ENCODE assay signal across 33 cellular contexts in the genomic region with DNA sequence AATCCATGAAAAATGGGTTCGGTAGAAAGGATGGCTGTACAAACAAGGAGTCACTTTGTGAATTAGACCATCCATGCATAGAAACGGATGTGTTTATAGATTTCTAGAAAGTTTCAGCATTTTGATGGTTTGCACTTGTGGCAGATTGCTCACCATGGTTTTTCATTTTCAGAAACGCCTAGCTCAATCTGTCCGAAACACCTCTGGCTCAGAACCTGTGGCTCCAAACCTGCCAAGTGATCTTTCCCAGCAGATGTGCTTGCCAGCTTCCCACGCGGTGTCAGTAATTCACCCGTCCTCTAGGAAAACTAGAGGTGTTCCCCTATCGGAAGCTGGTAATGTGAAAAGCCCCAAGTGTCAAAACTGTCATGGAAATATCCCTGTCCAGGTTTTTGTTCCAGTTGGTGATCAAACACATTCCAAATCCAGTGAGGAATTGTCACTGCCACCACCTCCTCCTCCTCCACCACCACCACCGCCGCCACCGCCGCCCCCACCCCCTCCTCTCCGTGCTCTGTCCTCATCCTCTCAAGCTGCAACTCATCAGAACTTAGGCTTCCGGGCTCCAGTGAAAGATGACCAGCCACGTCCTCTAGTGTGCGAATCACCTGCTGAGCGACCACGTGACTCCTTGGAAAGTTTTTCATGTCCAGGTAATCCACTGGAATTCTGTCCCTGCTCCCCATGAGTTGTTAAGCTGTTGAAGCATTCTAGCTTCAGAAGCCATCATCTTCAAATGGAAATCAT. TPM values are rescaled to one million over a fixed set of nuclear protein-coding genes. Genes with fewer than 3 reads are reported as not detected.
DNase-seq lines count a peak whose midpoint lies in the region; ATAC-seq, FAIRE-seq and TF ChIP-seq lines count a peak whose summit lies in the region.
"Had no signal": no experiment of that assay in that cellular context is flagged by ENCODE, and none has a peak within 500 bp of the region (broad histone marks: within the 10 kb centered on the region; RNA-seq: fewer than 3 reads in every experiment).

No MANE protein-coding gene starts in this region.

- intact Hi-C loops in right lobe of liver (cut with DNase I) = no loop called here
- intact Hi-C loops in HepG2 (cut with micrococcal nuclease; ENCODE audit: unreplicated experiment) = no loop called here
- intact Hi-C loops in GM12878 (cut with micrococcal nuclease; ENCODE audit: unreplicated experiment) = loop anchor here (5.0 to 10.0 kb wide), 2 partner anchors 157 to 296 kb away; partner anchors contain the start of gene RAMAC
- intact Hi-C loops in psoas muscle (cut with DNase I) = no loop called here

- H3K9me3 ChIP-seq in right lobe of liver (no peaks in the 10 kb centered on the region), HepG2 (ENCODE audit: low read length) (no peaks in the 10 kb centered on the region), GM12878 (replicated peaks; ENCODE audit: control insufficient read depth, insufficient read depth, low read length) (no peaks in the 10 kb centered on the region), psoas muscle (no peaks in the 10 kb centered on the region)
- H3K9me3 ChIP-seq: colonic mucosa, SK-N-SH, transverse colon had no signal

- H3K4me2 ChIP-seq in HepG2 (ENCODE audit: low read depth, low read length) (no peak overlapping the region), GM12878 (ENCODE audit: control insufficient read depth, insufficient read depth) (no peak overlapping the region)
- H3K4me2 ChIP-seq: SK-N-SH had no signal

- RAD21 ChIA-PET in GM12878 (lab: Charles Lee; ENCODE audit: unreplicated experiment) = no interaction called here

- BruUV-seq in HepG2 (replicated peaks; lab: Mats Ljungman, UMichigan) (no TSS peak), GM12878 (replicated peaks; lab: Mats Ljungman, UMichigan) (no TSS peak)

- H3K4me3 ChIP-seq in right lobe of liver (no peak overlapping the region), HepG2 (replicated peaks in 1 of 3; ENCODE audit: insufficient read depth in 1 of 3, low read depth in 2 of 3, low read length in 3 of 3) (no peak overlapping the region), GM12878 (no peak overlapping the region), psoas muscle (no peak overlapping the region)
- H3K4me3 ChIP-seq: cardiac muscle cell, colonic mucosa, K562, transverse colon had no signal

- H2AFZ ChIP-seq in HepG2 (ENCODE audit: low read length) (no peak overlapping the region), GM12878 (ENCODE audit: control insufficient read depth, low read depth, low read length) (no peak overlapping the region)

- H3K27ac ChIP-seq in right lobe of liver (no peak overlapping the region), HepG2 (ENCODE audit: extremely low read length, insufficient read depth, low read length) (no peak overlapping the region), GM12878 (ENCODE audit: control insufficient read depth, insufficient read depth) (no peak overlapping the region), psoas muscle (no peak overlapping the region)
- H3K27ac ChIP-seq: cardiac muscle cell, colonic mucosa, transverse colon had no signal

- WGBS in right lobe of liver (ENCODE audit: insufficient coverage, low coverage, low lambda C conversion rate, missing lambda C conversion rate) = 68% methylated on average over 16 of the region's 18 CpGs
- 97% methylated on average over 18 of the region's 18 CpGs for WGBS in HepG2 (ENCODE audit: low lambda C conversion rate)
- 47% methylated on average over 14 of the region's 18 CpGs for WGBS in GM12878 (ENCODE audit: insufficient coverage, insufficient replicate concordance, low lambda C conversion rate, missing lambda C conversion rate)
- WGBS in psoas muscle, 3 donors = 60 to 77% (median 66%) methylated on average over 18 of the region's 18 CpGs

- peak; percentile 32 to 47 (median 44) for ATAC-seq in right lobe of liver
- ATAC-seq in HepG2 = no peak
- no peak for ATAC-seq in GM12878
- peak in 3 of 4 donors; percentile 22 to 53 (median 50) for ATAC-seq in psoas muscle
- no peak for ATAC-seq in HG02970 (IDR thresholded peaks at IDR 0.05; ENCODE audit: low FRiP score, unreplicated experiment)
- no peak for ATAC-seq in HG03196 (IDR thresholded peaks at IDR 0.05; ENCODE audit: unreplicated experiment)
- ATAC-seq: activated CD4-positive, alpha-beta T cell treated with anti-CD3 and anti-CD28 coated beads for 36 hours; K562 had no signal

- in situ Hi-C loops in HepG2 (cut with HindIII; ENCODE audit: extremely low pct_ligation_motif_present, low pct_unique_long_range_greater_than_20kb) = no loop called here
- in situ Hi-C loops in GM12878 (cut with MboI) = loop anchor here (10.0 kb wide), 2 partner anchors 286 to 1536 kb away; partner anchors contain the start of gene RPS17

- peak in 2 of 3 donors; percentile 50 to 76 for DNase-seq in right lobe of liver
- no peak for DNase-seq in HepG2 (ENCODE audit: low spot score)
- DNase-seq in GM12878 (ENCODE audit: low read depth, low spot score) = no peak
- no peak for DNase-seq in psoas muscle
- no peak for DNase-seq in AG08396 (ENCODE audit: low spot score)
- DNase-seq: activated CD4-positive, alpha-beta T cell treated with anti-CD3 and anti-CD28 coated beads for 36 hours; activated effector memory CD4-positive, alpha-beta T cell treated with Interleukin-2 at 50 U/mL for 16 hours; aorta; CD8-positive, alpha-beta memory T cell; colonic mucosa; DMS 273 treated with DMSO at 0.1 percent for 48 hours; effector CD4-positive, alpha-beta T cell; erythroblast; glutamatergic neuron; H9; NCI-H1048; NCI-H446; NCI-H748 treated with DMSO at 0.1 percent for 48 hours; SK-N-SH; stimulated activated CD4-positive, alpha-beta T cell treated with anti-CD3 and anti-CD28 coated beads, Interleukin-4, amount 100 ng/mL, for 1 hour; transverse colon had no signal

- CTCF ChIA-PET in HepG2 (lab: Yijun Ruan, JAX; ENCODE audit: low intra/inter-chr PET ratio, low total read pairs) (no interaction called here), GM12878 (lab: Yijun Ruan, JAX) (interaction anchor here (0.7 to 2.1 kb wide), 4 partner anchors 18 to 181 kb away, joined by 3 to 10 read pairs (median 6); partner anchors contain the start of gene C15orf40)

- TF ChIP-seq RAD21 in HepG2 (CRISPR knock-in tag; IDR thresholded peaks at IDR 0.05) (no peak), Ishikawa (IDR thresholded peaks at IDR 0.05; ENCODE audit: low read depth) (no peak), GM12878 (IDR thresholded peaks at IDR 0.05; ENCODE audit: insufficient read depth, low read depth, low read length) (no peak)

- TF ChIP-seq EP300 in HepG2 (IDR thresholded peaks at IDR 0.05; ENCODE audit: low read depth in 2 of 2, low read length in 2 of 2) (no peak), HepG2 (CRISPR knock-in tag; IDR thresholded peaks at IDR 0.05; ENCODE audit: borderline replicate concordance) (no peak), Ishikawa (IDR thresholded peaks at IDR 0.05; ENCODE audit: borderline replicate concordance) (no peak), GM12878 (IDR thresholded peaks at IDR 0.05; ENCODE audit: borderline replicate concordance in 1 of 2, control insufficient read depth in 1 of 2, low read depth in 2 of 2, low read length in 2 of 2) (no peak)

- TF ChIP-seq POLR2A in right lobe of liver (IDR thresholded peaks at IDR 0.05) (no peak), HepG2 (IDR thresholded peaks at IDR 0.05; ENCODE audit: insufficient read depth in 1 of 2, low read depth in 2 of 2, low read length in 2 of 2) (no peak), GM12878 (IDR thresholded peaks at IDR 0.05; ENCODE audit: low read depth, low read length) (no peak)

- peaks cover 14 to 87% (median 25%) of the 10 kb centered on the region in 4 donors for H3K36me3 ChIP-seq in right lobe of liver
- H3K36me3 ChIP-seq in HepG2 (replicated peaks in 1 of 2; ENCODE audit: control insufficient read depth in 1 of 2, insufficient read depth in 2 of 2, low read length in 2 of 2) = peaks cover 17 to 79% of the 10 kb centered on the region in 2 experiments
- H3K36me3 ChIP-seq in GM12878 (ENCODE audit: control insufficient read depth in 2 of 2, insufficient read depth in 2 of 2, low read length in 1 of 2) = peaks cover 24 to 37% of the 10 kb centered on the region in 2 experiments
- peaks cover 16 to 99% of the 10 kb centered on the region in 2 donors for H3K36me3 ChIP-seq in psoas muscle (ENCODE audit: insufficient read depth in 1 of 2, low read depth in 1 of 2)

- SMC1A ChIA-PET in GM12878 (lab: Charles Lee; ENCODE audit: uncharacterized antibody, unreplicated experiment) = interaction anchor here (0.8 to 2.9 kb wide), 5 partner anchors 17 to 34 kb away, joined by 3 to 15 read pairs (median 3); no protein-coding TSS in a partner anchor

- H4K20me1 ChIP-seq in HepG2 (ENCODE audit: insufficient read depth, low read length) (no peaks in the 10 kb centered on the region), GM12878 (ENCODE audit: control insufficient read depth, insufficient read depth) (peaks cover 6% of the 10 kb centered on the region; the same call in 1 of the 2 replicates)

- no peaks in the 10 kb centered on the region for H3K27me3 ChIP-seq in right lobe of liver
- H3K27me3 ChIP-seq in HepG2 (ENCODE audit: control insufficient read depth in 1 of 2, insufficient read depth in 2 of 2, low read length in 2 of 2) = no peaks in the 10 kb centered on the region
- H3K27me3 ChIP-seq in GM12878 (replicated peaks in 1 of 2; ENCODE audit: control insufficient read depth in 2 of 2, insufficient read depth in 2 of 2, low read length in 1 of 2) = no peaks in the 10 kb centered on the region
- no peaks in the 10 kb centered on the region for H3K27me3 ChIP-seq in psoas muscle (ENCODE audit: insufficient read depth in 3 of 3, low read length in 2 of 3)
- H3K27me3 ChIP-seq: cardiac muscle cell, colonic mucosa, transverse colon had no signal

- POLR2A ChIA-PET in HepG2 (lab: Yijun Ruan, JAX) = no interaction called here
- POLR2A ChIA-PET in GM12878 (lab: Charles Lee) = no interaction called here

- H3K4me1 ChIP-seq in right lobe of liver = peaks cover 0 to 42% (median 26%) of the 10 kb centered on the region in 4 donors
- H3K4me1 ChIP-seq in HepG2 (ENCODE audit: insufficient read depth, low read length) = peaks cover 24% of the 10 kb centered on the region
- H3K4me1 ChIP-seq in GM12878 (ENCODE audit: control insufficient read depth, insufficient read depth, low read length) = peaks cover 18% of the 10 kb centered on the region
- H3K4me1 ChIP-seq in psoas muscle = peaks cover 5% of the 10 kb centered on the region
- H3K4me1 ChIP-seq: colonic mucosa, transverse colon had no signal

- H3K79me2 ChIP-seq in HepG2 (ENCODE audit: insufficient read depth, low read length) (no peaks in the 10 kb centered on the region), GM12878 (ENCODE audit: control insufficient read depth, insufficient read depth, low read length) (no peaks in the 10 kb centered on the region)

- no peak overlapping the region for H3K9ac ChIP-seq in HepG2 (ENCODE audit: insufficient read depth, low read depth, low read length)
- no peak overlapping the region for H3K9ac ChIP-seq in GM12878 (ENCODE audit: control insufficient read depth, insufficient read depth, low read length)
- H3K9ac ChIP-seq: SK-N-SH had no signal

- no peak for TF ChIP-seq CTCF in right lobe of liver (IDR thresholded peaks at IDR 0.05)
- TF ChIP-seq CTCF in HepG2 (CRISPR knock-in tag; IDR thresholded peaks at IDR 0.05) = no peak
- TF ChIP-seq CTCF in GM12878 (IDR thresholded peaks at IDR 0.05 in 2 of 3, conservative IDR thresholded peaks at IDR 0.05 in 1 of 3; ENCODE audit: control insufficient read depth in 2 of 3, extremely low read depth in 1 of 3, insufficient read depth in 1 of 3, low read depth in 3 of 3, low read length in 3 of 3) = no peak
- no peak for TF ChIP-seq CTCF in psoas muscle (IDR thresholded peaks at IDR 0.05)

- FAIRE-seq in HepG2 (lab: Jason Lieb, UNC) = no peak
- no peak for FAIRE-seq in GM12878 (lab: Jason Lieb, UNC)
- FAIRE-seq: K562 had no signal

RNA-seq across cellular contexts. Expression of gene WHAMM, which starts 21.2 kb away (rescaled TPM):
- total RNA-seq in right lobe of liver (1 to 10 TPM; 3.7 to 6.5 (median 4.7) TPM), HepG2 (2016; rRNA removed; fragmentation: Illumina TruSeq; extraction: Trizol) (2.7 and 2.9 TPM in 2 replicates), GM12878 (2014; rRNA removed) (2.3 and 3.1 TPM in 2 replicates), GM12878 (2014; rRNA removed; fragmentation: Illumina TruSeq; extraction: Trizol) (2.2 and 2.3 TPM in 2 replicates), GM12878 (2021) (2.9 and 4.2 TPM in 2 replicates), psoas muscle (10 to 100 TPM; 14.7 to 30.8 (median 24.1) TPM)
- total RNA-seq in HepG2 (2016; cell fraction: cytosol; rRNA removed; fragmentation: Illumina TruSeq; extraction: Trizol; ENCODE audit: low read depth) = 3.1 and 4.9 TPM in 2 replicates
- total RNA-seq in HepG2 (2016; cell fraction: insoluble cytoplasmic fraction; rRNA removed; fragmentation: Illumina TruSeq; extraction: Trizol) = 2.6 and 3.0 TPM in 2 replicates
- 2.5 and 2.6 TPM in 2 replicates for total RNA-seq in HepG2 (2016; cell fraction: membrane; rRNA removed; fragmentation: Illumina TruSeq; extraction: Trizol)
- 3.3 and 3.8 TPM in 2 replicates for total RNA-seq in HepG2 (2016; cell fraction: nucleus; rRNA removed; fragmentation: Illumina TruSeq; extraction: Trizol)
- polyA plus RNA-seq in HepG2 (2011; rRNA removed) (3.0 and 3.5 TPM in 2 replicates), GM12878 (2011; rRNA removed) (6.5 and 6.7 TPM in 2 replicates), GM12878 (2014; fragmentation: Illumina TruSeq; extraction: Trizol) (3.0 and 8.2 TPM in 2 replicates), GM12878 (2014; fragmentation: Nextera tagmentation; extraction: Ambion mirVana) (1 to 10 TPM; 1.7 to 1.8 TPM), GM12878 (2014; rRNA removed) (3.0 and 3.3 TPM in 2 replicates), GM12878 (2016; fragmentation: Nextera tagmentation; extraction: Ambion mirVana) (1 to 10 TPM in 1 of 2 experiments, under 1 TPM in 1; 0.87 to 2.7 TPM), psoas muscle (10 to 100 TPM in 2 of 3 donors, 1 to 10 TPM in 1; 9.9 to 25.8 (median 12.0) TPM)
- 2.4 TPM in 2 replicates for polyA plus RNA-seq in HepG2 (2011; cell fraction: cytosol; rRNA removed)
- polyA plus RNA-seq in HepG2 (2011; cell fraction: nucleus; rRNA removed) = 3.2 and 3.8 TPM in 2 replicates
- polyA plus RNA-seq in HepG2 (2012) = 3.0 and 3.3 TPM in 2 replicates
- polyA plus RNA-seq in HepG2 (2016; cell fraction: cytosol; fragmentation: Illumina TruSeq; extraction: Trizol; ENCODE audit: low read depth) = 0.59 and 0.61 TPM in 2 replicates
- 4.2 and 4.9 TPM in 2 replicates for polyA plus RNA-seq in HepG2 (2016; cell fraction: insoluble cytoplasmic fraction; fragmentation: Illumina TruSeq; extraction: Trizol; ENCODE audit: low read depth)
- polyA plus RNA-seq in HepG2 (2016; cell fraction: membrane; fragmentation: Illumina TruSeq; extraction: Trizol; ENCODE audit: low read depth) = 2.1 and 2.3 TPM in 2 replicates
- polyA plus RNA-seq in HepG2 (2016; cell fraction: nucleus; fragmentation: Illumina TruSeq; extraction: Trizol; ENCODE audit: insufficient read depth, low read depth) = 6.8 and 8.2 TPM in 2 replicates
- 1.8 and 2.1 TPM in 2 replicates for polyA minus RNA-seq in HepG2 (2011; rRNA and poly(A)+ RNA removed; ENCODE audit: low replicate concordance)
- polyA minus RNA-seq in HepG2 (2011; cell fraction: cytosol; rRNA and poly(A)+ RNA removed) = 1.5 and 1.6 TPM in 2 replicates
- 3.1 TPM in 2 replicates for polyA minus RNA-seq in HepG2 (2011; cell fraction: nucleus; rRNA and poly(A)+ RNA removed)
- total RNA-seq in GM12878 (2013; cell fraction: nucleolus; rRNA removed) = 14.5 and 15.4 TPM in 2 replicates
- 3.1 TPM for polyA plus RNA-seq in GM12878 (2011; ENCODE audit: low read depth)
- 5.1 and 5.2 TPM in 2 replicates for polyA plus RNA-seq in GM12878 (2011; cell fraction: cytosol; rRNA removed)
- 8.8 and 11.4 TPM in 2 replicates for polyA plus RNA-seq in GM12878 (2011; cell fraction: nucleus; rRNA removed)
- 4.2 and 5.0 TPM in 2 replicates for polyA plus RNA-seq in GM12878 (2012)
- polyA minus RNA-seq in GM12878 (2011; rRNA and poly(A)+ RNA removed) = 2.2 and 2.4 TPM in 2 replicates
- 2.3 and 2.5 TPM in 2 replicates for polyA minus RNA-seq in GM12878 (2011; cell fraction: cytosol; rRNA and poly(A)+ RNA removed)
- polyA minus RNA-seq in GM12878 (2011; cell fraction: nucleus; rRNA and poly(A)+ RNA removed) = 3.6 and 7.5 TPM in 2 replicates

RNA-seq across cellular contexts. Expression of gene FSD2, which starts 24.7 kb away (rescaled TPM):
- total RNA-seq in right lobe of liver = not detected
- total RNA-seq in HepG2 (2016; rRNA removed; fragmentation: Illumina TruSeq; extraction: Trizol) = not detected in 2 replicates
- total RNA-seq in HepG2 (2016; cell fraction: cytosol; rRNA removed; fragmentation: Illumina TruSeq; extraction: Trizol; ENCODE audit: low read depth) = not detected in 2 replicates
- not detected in 2 replicates for total RNA-seq in HepG2 (2016; cell fraction: insoluble cytoplasmic fraction; rRNA removed; fragmentation: Illumina TruSeq; extraction: Trizol)
- total RNA-seq in HepG2 (2016; cell fraction: membrane; rRNA removed; fragmentation: Illumina TruSeq; extraction: Trizol) = not detected in 2 replicates
- total RNA-seq in HepG2 (2016; cell fraction: nucleus; rRNA removed; fragmentation: Illumina TruSeq; extraction: Trizol) = not detected in 2 replicates
- polyA plus RNA-seq in HepG2 (2011; rRNA removed) = not detected in 2 replicates
- polyA plus RNA-seq in HepG2 (2011; cell fraction: cytosol; rRNA removed) = not detected in 2 replicates
- not detected in 2 replicates for polyA plus RNA-seq in HepG2 (2011; cell fraction: nucleus; rRNA removed)
- not detected in 2 replicates for polyA plus RNA-seq in HepG2 (2012)
- polyA plus RNA-seq in HepG2 (2016; cell fraction: cytosol; fragmentation: Illumina TruSeq; extraction: Trizol; ENCODE audit: low read depth) = not detected in 2 replicates
- not detected in 2 replicates for polyA plus RNA-seq in HepG2 (2016; cell fraction: insoluble cytoplasmic fraction; fragmentation: Illumina TruSeq; extraction: Trizol; ENCODE audit: low read depth)
- not detected in 2 replicates for polyA plus RNA-seq in HepG2 (2016; cell fraction: membrane; fragmentation: Illumina TruSeq; extraction: Trizol; ENCODE audit: low read depth)
- not detected in 2 replicates for polyA plus RNA-seq in HepG2 (2016; cell fraction: nucleus; fragmentation: Illumina TruSeq; extraction: Trizol; ENCODE audit: insufficient read depth, low read depth)
- not detected in 2 replicates for polyA minus RNA-seq in HepG2 (2011; rRNA and poly(A)+ RNA removed; ENCODE audit: low replicate concordance)
- not detected in 2 replicates for polyA minus RNA-seq in HepG2 (2011; cell fraction: cytosol; rRNA and poly(A)+ RNA removed)
- polyA minus RNA-seq in HepG2 (2011; cell fraction: nucleus; rRNA and poly(A)+ RNA removed) = under 0.01 TPM in 1 of 2 replicates, not detected in the other
- 0.15 TPM in 1 of 2 replicates, not detected in the other for total RNA-seq in GM12878 (2013; cell fraction: nucleolus; rRNA removed)
- under 0.01 TPM in 1 of 2 replicates, not detected in the other for total RNA-seq in GM12878 (2014; rRNA removed)
- 0.05 and 0.13 TPM in 2 replicates for total RNA-seq in GM12878 (2014; rRNA removed; fragmentation: Illumina TruSeq; extraction: Trizol)
- not detected in 2 replicates for total RNA-seq in GM12878 (2021)
- polyA plus RNA-seq in GM12878 (2011; ENCODE audit: low read depth) = not detected
- polyA plus RNA-seq in GM12878 (2011; rRNA removed) = 0.01 TPM in 2 replicates
- not detected in 2 replicates for polyA plus RNA-seq in GM12878 (2011; cell fraction: cytosol; rRNA removed)
- 0.03 TPM in 2 replicates for polyA plus RNA-seq in GM12878 (2011; cell fraction: nucleus; rRNA removed)
- 0.04 TPM in 2 replicates for polyA plus RNA-seq in GM12878 (2012)
- 0.07 and 0.78 TPM in 2 replicates for polyA plus RNA-seq in GM12878 (2014; fragmentation: Illumina TruSeq; extraction: Trizol)
- under 1 TPM in 1 of 2 experiments, not detected in 1; 0.03 TPM for polyA plus RNA-seq in GM12878 (2014; fragmentation: Nextera tagmentation; extraction: Ambion mirVana)
- 0.18 TPM in 1 of 2 replicates, not detected in the other for polyA plus RNA-seq in GM12878 (2014; rRNA removed)
- under 1 TPM; 0.35 to 0.39 TPM for polyA plus RNA-seq in GM12878 (2016; fragmentation: Nextera tagmentation; extraction: Ambion mirVana)
- polyA minus RNA-seq in GM12878 (2011; rRNA and poly(A)+ RNA removed) = 0.05 and 0.15 TPM in 2 replicates
- not detected in 2 replicates for polyA minus RNA-seq in GM12878 (2011; cell fraction: cytosol; rRNA and poly(A)+ RNA removed)
- polyA minus RNA-seq in GM12878 (2011; cell fraction: nucleus; rRNA and poly(A)+ RNA removed) = not detected in 2 replicates
- 10 to 100 TPM; 10.3 to 65.3 (median 28.2) TPM for total RNA-seq in psoas muscle
- 10 to 100 TPM in 1 of 3 donors, 1 to 10 TPM in 1, under 1 TPM in 1; 0.51 to 32.2 (median 5.9) TPM for polyA plus RNA-seq in psoas muscle
- total RNA-seq: A673; activated CD4-positive, alpha-beta T cell treated with anti-CD3 and anti-CD28 coated beads for 36 hours; activated naive CD4-positive, alpha-beta T cell treated with anti-CD3 and anti-CD28 coated beads, Interleukin-2, amount 50 U/mL, for 72 hours; aorta; CD8-positive, alpha-beta memory T cell; colonic mucosa; H9; HT-29; K562; mesothelial cell of epicardium; posterior vena cava; subcutaneous adipose tissue; T-helper 2 cell treated with Interferon-gamma antibody and Interleukin-4, amounts not matched to agents 100 ng/mL and 5 ng/mL, for 36 hours; transverse colon had no signal
- polyA plus RNA-seq: SK-N-SH had no signal

Comparison
In these comparisons a context has a peak if more than half of its experiments do, and no peak if none do; other contexts are left out.
1. ATAC-seq: peak in right lobe of liver (4 of 4) and psoas muscle (3 of 4); none in HepG2 (single experiment), GM12878 (single experiment), HG02970 (single experiment) and HG03196 (single experiment).
2. DNase-seq: peak in right lobe of liver (2 of 3); none in HepG2 (single experiment), GM12878 (single experiment), psoas muscle (0 of 2) and AG08396 (single experiment).
3. RNA of gene FSD2, which starts 24.7 kb away (total RNA-seq): 10.3 to 65.3 TPM in psoas muscle; under 0.01 to 0.15 TPM in GM12878, not detected in right lobe of liver and not detected in HepG2; every median in the first group is over 4 times any median in the second.